10 cellular contexts compared by ENCODE assay signal in the genomic region with DNA sequence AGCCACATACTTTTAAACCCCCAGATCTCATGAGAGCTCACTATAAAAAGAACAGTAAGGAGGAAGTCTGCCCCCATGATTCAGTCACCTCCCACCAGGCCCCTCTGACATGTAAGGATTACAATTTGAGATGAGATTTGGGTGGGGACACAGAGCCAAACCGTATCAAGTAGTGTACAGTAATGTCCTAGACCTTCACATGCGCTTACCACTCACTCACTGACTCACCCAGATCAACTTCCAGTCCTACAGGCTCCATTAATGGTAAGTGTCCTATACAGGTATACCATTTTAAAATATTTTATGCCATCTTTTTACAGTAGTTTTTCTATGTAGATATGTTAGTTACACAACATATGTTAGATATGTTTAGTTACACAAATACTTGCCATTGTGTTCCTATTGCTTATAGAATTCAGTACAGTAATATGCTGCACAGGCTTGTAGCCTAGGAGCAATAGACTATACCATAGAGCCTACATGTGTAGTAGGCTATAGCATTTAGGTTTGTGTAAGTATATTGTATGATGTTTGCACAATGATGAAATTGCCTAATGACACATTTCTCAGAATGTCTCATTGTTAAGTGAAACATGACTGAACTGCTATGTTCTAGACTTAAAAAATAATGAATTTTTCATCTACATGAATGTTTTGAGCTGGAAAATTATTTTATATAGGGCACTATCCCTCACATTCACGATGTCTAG. TPM values are rescaled to one million over a fixed set of nuclear protein-coding genes. Genes with fewer than 3 reads are reported as not detected.
DNase-seq lines count a peak whose midpoint lies in the region; ATAC-seq lines count a peak whose summit lies in the region.
"Had no signal": no experiment of that assay in that cellular context is flagged by ENCODE, and none has a peak within 500 bp of the region (broad histone marks: within the 10 kb centered on the region; RNA-seq: fewer than 3 reads in every experiment).

No MANE protein-coding gene starts in this region.

- no peak overlapping the region for H4K8ac ChIP-seq in mesenchymal stem cell (ENCODE audit: low read length)

- no peak overlapping the region for H2AK5ac ChIP-seq in mesenchymal stem cell (ENCODE audit: low read length, severe bottlenecking)

- peaks cover 31% of the 10 kb centered on the region for H3K36me3 Mint-ChIP-seq in activated T-cell treated with anti-CD3 and anti-CD28 coated beads, Interleukin-2, amount 50 U/mL, for 4 hours (ENCODE audit: insufficient read depth)
- peaks cover 11% of the 10 kb centered on the region for H3K36me3 Mint-ChIP-seq in activated CD4-positive, alpha-beta T cell treated with anti-CD3 and anti-CD28 coated beads, Interleukin-2, amount 10 ng/mL, durations not matched to agents 7 days and 5 days (ENCODE audit: low read depth)

- no peak overlapping the region for H3K4me3 Mint-ChIP-seq in activated T-cell treated with anti-CD3 and anti-CD28 coated beads, Interleukin-2, amount 50 U/mL, for 4 hours
- no peak overlapping the region for H3K4me3 Mint-ChIP-seq in activated CD4-positive, alpha-beta T cell treated with anti-CD3 and anti-CD28 coated beads, Interleukin-2, amount 10 ng/mL, durations not matched to agents 7 days and 5 days
- H3K4me3 Mint-ChIP-seq: neural crest cell had no signal

- H2BK120ac ChIP-seq in mesenchymal stem cell (ENCODE audit: low read depth, low read length): no peak overlapping the region

- H3K27ac ChIP-seq in mesenchymal stem cell (ENCODE audit: low read length, poor library complexity, severe bottlenecking): no peak overlapping the region

- peak overlapping the region; percentile 15 for H3K9ac ChIP-seq in mesenchymal stem cell (ENCODE audit: low read length)

- peaks cover 8% of the 10 kb centered on the region for H3K9me3 Mint-ChIP-seq in activated T-cell treated with anti-CD3 and anti-CD28 coated beads, Interleukin-2, amount 50 U/mL, for 4 hours
- peaks cover 6% of the 10 kb centered on the region for H3K9me3 Mint-ChIP-seq in activated CD4-positive, alpha-beta T cell treated with anti-CD3 and anti-CD28 coated beads, Interleukin-2, amount 10 ng/mL, durations not matched to agents 7 days and 5 days

- H4K91ac ChIP-seq in mesenchymal stem cell (ENCODE audit: low read length): no peak overlapping the region

- H3K4ac ChIP-seq in mesenchymal stem cell (ENCODE audit: low read depth in 1 of 2, low read length in 2 of 2): no peak overlapping the region

- H3K9me3 ChIP-seq in mesenchymal stem cell (ENCODE audit: control insufficient read depth, low read length): peaks cover 14% of the 10 kb centered on the region

- H3K4me2 ChIP-seq in mesenchymal stem cell (ENCODE audit: low read length, poor library complexity, severe bottlenecking): no peak overlapping the region

- no peak overlapping the region for H3K18ac ChIP-seq in mesenchymal stem cell (ENCODE audit: low read depth in 1 of 2, low read length in 2 of 2)

- no peak overlapping the region for H2AFZ ChIP-seq in mesenchymal stem cell (ENCODE audit: low read depth, low read length)

- no peak for DNase-seq in activated T-cell treated with anti-CD3 and anti-CD28 coated beads, Interleukin-2, amount 50 U/mL, for 4 hours
- DNase-seq in activated T-cell treated with anti-CD3 and anti-CD28 coated beads for 4 hours (no peak), RKO (ENCODE audit: low spot score) (peak; percentile 36), mesenchymal stem cell (no peak), NCI-H345 (lab: John Stamatoyannopoulos, UW) (no peak)
- no peak for DNase-seq in activated CD4-positive, alpha-beta T cell treated with anti-CD3 and anti-CD28 coated beads, Interleukin-2, amount 10 ng/mL, durations not matched to agents 7 days and 5 days
- DNase-seq: T1000 had no signal

- no peaks in the 10 kb centered on the region for H3K27me3 ChIP-seq in mesenchymal stem cell (ENCODE audit: control insufficient read depth in 1 of 2, insufficient read depth in 1 of 2, low read length in 2 of 2)

- WGBS in mesenchymal stem cell: no CpG with 5 or more reads among the region's 3 CpGs

- no peak overlapping the region for H3K23ac ChIP-seq in mesenchymal stem cell (ENCODE audit: low read length in 2 of 2)

- peaks cover 13% of the 10 kb centered on the region for H3K79me1 ChIP-seq in mesenchymal stem cell (replicated peaks; ENCODE audit: low read length, poor library complexity, severe bottlenecking)

- peaks cover 7% of the 10 kb centered on the region for H3K4me1 ChIP-seq in mesenchymal stem cell (ENCODE audit: control insufficient read depth, insufficient read depth, low read depth, low read length)

- POLR2A ChIA-PET in activated CD4-positive, alpha-beta T cell treated with anti-CD3 and anti-CD28 coated beads, Interleukin-2, amount 10 ng/mL, durations not matched to agents 7 days and 5 days (lab: Charles Lee): no interaction called here

- CTCF ChIA-PET in activated CD4-positive, alpha-beta T cell treated with anti-CD3 and anti-CD28 coated beads, Interleukin-2, amount 10 ng/mL, durations not matched to agents 7 days and 5 days (lab: Charles Lee): interaction anchor here (1.1 to 3.4 kb wide), 9 partner anchors 10 to 303 kb away, joined by 3 to 13 read pairs (median 5); partner anchors contain the start of genes RWDD1 and TSPYL4

- H2BK5ac ChIP-seq in mesenchymal stem cell (ENCODE audit: low read depth, low read length, poor library complexity, severe bottlenecking): no peak overlapping the region

- H3K4me3 ChIP-seq in mesenchymal stem cell (ENCODE audit: insufficient read depth in 1 of 2, low read depth in 1 of 2, low read length in 2 of 2): no peak overlapping the region

- H3K14ac ChIP-seq in mesenchymal stem cell (ENCODE audit: low read length in 2 of 2): no peak overlapping the region

- H3K36me3 ChIP-seq in mesenchymal stem cell (ENCODE audit: control insufficient read depth in 1 of 2, insufficient read depth in 2 of 2, low read depth in 1 of 2, low read length in 2 of 2): peaks cover 9 to 16% of the 10 kb centered on the region in 2 experiments

- peak; percentile 61 to 69 for ATAC-seq in activated T-cell treated with anti-CD3 and anti-CD28 coated beads, Interleukin-2, amount 50 U/mL, for 4 hours
- ATAC-seq in HG02610 (IDR thresholded peaks at IDR 0.05; ENCODE audit: unreplicated experiment) (peak; percentile 38), HG03039 (IDR thresholded peaks at IDR 0.05; ENCODE audit: unreplicated experiment) (no peak)

- H3K27me3 Mint-ChIP-seq in activated T-cell treated with anti-CD3 and anti-CD28 coated beads, Interleukin-2, amount 50 U/mL, for 4 hours (ENCODE audit: low read depth): no peaks in the 10 kb centered on the region
- no peaks in the 10 kb centered on the region for H3K27me3 Mint-ChIP-seq in activated CD4-positive, alpha-beta T cell treated with anti-CD3 and anti-CD28 coated beads, Interleukin-2, amount 10 ng/mL, durations not matched to agents 7 days and 5 days

- no peak overlapping the region for H3K27ac Mint-ChIP-seq in activated CD4-positive, alpha-beta T cell treated with anti-CD3 and anti-CD28 coated beads, Interleukin-2, amount 10 ng/mL, durations not matched to agents 7 days and 5 days

- H2BK15ac ChIP-seq in mesenchymal stem cell (ENCODE audit: low read depth, poor library complexity, severe bottlenecking): no peak overlapping the region

- no peak overlapping the region for H2BK12ac ChIP-seq in mesenchymal stem cell (ENCODE audit: low read length in 2 of 2)

- peaks cover 23% of the 10 kb centered on the region for H3K4me1 Mint-ChIP-seq in activated T-cell treated with anti-CD3 and anti-CD28 coated beads, Interleukin-2, amount 50 U/mL, for 4 hours (ENCODE audit: low read depth)
- H3K4me1 Mint-ChIP-seq in activated CD4-positive, alpha-beta T cell treated with anti-CD3 and anti-CD28 coated beads, Interleukin-2, amount 10 ng/mL, durations not matched to agents 7 days and 5 days: peaks cover 11% of the 10 kb centered on the region

RNA-seq across cellular contexts. Expression of gene TSPYL1, which starts 11.7 kb away (rescaled TPM):
- 10 to 100 TPM; 42.8 to 53.4 (median 46.3) TPM for total RNA-seq in activated T-cell treated with anti-CD3 and anti-CD28 coated beads, Interleukin-2, amount 50 U/mL, for 4 hours
- polyA plus RNA-seq in mesenchymal stem cell (2013, experiment 1 of 2): 49.4 TPM
- polyA plus RNA-seq in mesenchymal stem cell (2013, experiment 2 of 2): 49.2 TPM
- total RNA-seq in activated CD4-positive, alpha-beta T cell treated with anti-CD3 and anti-CD28 coated beads, Interleukin-2, amount 10 ng/mL, durations not matched to agents 7 days and 5 days: 10 to 100 TPM; 37.8 to 39.4 TPM

RNA-seq across cellular contexts. Expression of gene TSPYL4, which starts 14.2 kb away (rescaled TPM):
- 10 to 100 TPM; 17.3 to 19.2 (median 18.5) TPM for total RNA-seq in activated T-cell treated with anti-CD3 and anti-CD28 coated beads, Interleukin-2, amount 50 U/mL, for 4 hours
- 10.8 TPM for polyA plus RNA-seq in mesenchymal stem cell (2013, experiment 1 of 2)
- 10.7 TPM for polyA plus RNA-seq in mesenchymal stem cell (2013, experiment 2 of 2)
- 10 to 100 TPM; 17.0 to 18.8 TPM for total RNA-seq in activated CD4-positive, alpha-beta T cell treated with anti-CD3 and anti-CD28 coated beads, Interleukin-2, amount 10 ng/mL, durations not matched to agents 7 days and 5 days
